Comparison of ENCODE assay signal across 8 cellular contexts in the genomic region with DNA sequence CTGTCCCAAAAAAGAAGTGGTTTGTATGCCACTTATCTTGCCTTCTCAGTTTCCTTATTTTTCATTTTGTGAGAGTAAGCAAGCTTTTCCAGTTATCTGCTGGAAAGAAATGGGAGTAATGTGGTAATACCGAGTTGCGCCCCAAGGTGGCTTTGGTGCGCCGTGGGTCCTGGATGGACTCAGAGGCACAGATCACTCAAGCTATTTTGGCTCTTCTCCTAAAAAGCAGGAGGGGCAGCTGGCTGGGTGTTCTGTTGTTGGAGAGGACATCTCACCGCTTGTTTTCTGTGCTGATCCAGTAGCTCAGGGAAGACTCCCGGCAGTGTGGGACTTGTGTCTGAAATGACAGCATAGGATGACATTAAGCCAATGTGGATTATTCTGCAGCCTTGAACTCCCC. TPM values are rescaled to one million over a fixed set of nuclear protein-coding genes. Genes with fewer than 3 reads are reported as not detected.
DNase-seq lines count a peak whose midpoint lies in the region; ATAC-seq, FAIRE-seq and TF ChIP-seq lines count a peak whose summit lies in the region.

No MANE protein-coding gene starts in this region.

- H3K9me3 Mint-ChIP-seq in activated CD8-positive, alpha-beta memory T cell treated with anti-CD3 and anti-CD28 coated beads, Interleukin-2, amount 10 ng/mL, durations not matched to agents 7 days and 5 days (ENCODE audit: low read depth): no peaks in the 10 kb centered on the region

- CTCF ChIA-PET in activated CD8-positive, alpha-beta memory T cell treated with anti-CD3 and anti-CD28 coated beads, Interleukin-2, amount 10 ng/mL, durations not matched to agents 7 days and 5 days (lab: Charles Lee): interaction anchor here (1.0 to 4.8 kb wide), 6 partner anchors 9 to 53 kb away, joined by 3 to 50 read pairs (median 9); a partner anchor contains a TSS

- peaks cover 60% of the 10 kb centered on the region for H3K4me1 Mint-ChIP-seq in activated CD8-positive, alpha-beta memory T cell treated with anti-CD3 and anti-CD28 coated beads, Interleukin-2, amount 10 ng/mL, durations not matched to agents 7 days and 5 days

- DNase-seq in activated CD8-positive, alpha-beta memory T cell treated with anti-CD3 and anti-CD28 coated beads, Interleukin-2, amount 50 U/mL, for 4 hours: peak; percentile 48
- DNase-seq in activated CD8-positive, alpha-beta memory T cell treated with anti-CD3 and anti-CD28 coated beads, Interleukin-2, amount 10 ng/mL, durations not matched to agents 7 days and 5 days: no peak
- peak; percentile 30 for DNase-seq in OCI-M1 (lab: John Stamatoyannopoulos, UW)
- peak; percentile 38 for DNase-seq in astrocyte of the spinal cord (ENCODE audit: low read depth, low spot score)
- peak; percentile 15 for DNase-seq in kidney tubule cell (ENCODE audit: low spot score)
- no peak for DNase-seq in glomerular visceral epithelial cell (ENCODE audit: extremely low spot score)
- no peak for DNase-seq in epidermal melanocyte (ENCODE audit: insufficient read length, low spot score)
- DNase-seq in urothelium cell line (ENCODE audit: low spot score): no peak

- in situ Hi-C loops in astrocyte of the spinal cord (cut with HindIII; ENCODE audit: low sequenced_read_pairs): loop anchor here (10.0 kb wide), 1 partner anchor 128 kb away; a partner anchor contains a TSS

- ATAC-seq in activated CD8-positive, alpha-beta memory T cell treated with anti-CD3 and anti-CD28 coated beads, Interleukin-2, amount 10 ng/mL, durations not matched to agents 7 days and 5 days: no peak

- FAIRE-seq in urothelium cell line (lab: Jason Lieb, UNC): no peak

- no peak overlapping the region for H3K4me3 Mint-ChIP-seq in activated CD8-positive, alpha-beta memory T cell treated with anti-CD3 and anti-CD28 coated beads, Interleukin-2, amount 10 ng/mL, durations not matched to agents 7 days and 5 days

- H3K36me3 Mint-ChIP-seq in activated CD8-positive, alpha-beta memory T cell treated with anti-CD3 and anti-CD28 coated beads, Interleukin-2, amount 10 ng/mL, durations not matched to agents 7 days and 5 days: peaks cover 55% of the 10 kb centered on the region

- H3K27ac Mint-ChIP-seq in activated CD8-positive, alpha-beta memory T cell treated with anti-CD3 and anti-CD28 coated beads, Interleukin-2, amount 10 ng/mL, durations not matched to agents 7 days and 5 days: no peak overlapping the region

- peak; percentile 55 for TF ChIP-seq CTCF in astrocyte of the spinal cord (IDR thresholded peaks at IDR 0.05; ENCODE audit: low read depth, low read length)

- H3K4me3 ChIP-seq in astrocyte of the spinal cord (ENCODE audit: low read depth, low read length): no peak overlapping the region

- H3K27me3 Mint-ChIP-seq in activated CD8-positive, alpha-beta memory T cell treated with anti-CD3 and anti-CD28 coated beads, Interleukin-2, amount 10 ng/mL, durations not matched to agents 7 days and 5 days: no peaks in the 10 kb centered on the region

RNA-seq across cellular contexts. Expression of a gene that starts 16.4 kb away (rescaled TPM):
- total RNA-seq in activated CD8-positive, alpha-beta memory T cell treated with anti-CD3 and anti-CD28 coated beads, Interleukin-2, amount 10 ng/mL, durations not matched to agents 7 days and 5 days: 10 to 100 TPM; 22.2 to 34.5 TPM

RNA-seq across cellular contexts. Expression of a gene that starts 20.8 kb away (rescaled TPM):
- total RNA-seq in activated CD8-positive, alpha-beta memory T cell treated with anti-CD3 and anti-CD28 coated beads, Interleukin-2, amount 10 ng/mL, durations not matched to agents 7 days and 5 days: 10 to 100 TPM; 58.1 to 73.7 TPM

RNA-seq across cellular contexts. Expression of a gene that starts 52.1 kb away (rescaled TPM):
- total RNA-seq in activated CD8-positive, alpha-beta memory T cell treated with anti-CD3 and anti-CD28 coated beads, Interleukin-2, amount 10 ng/mL, durations not matched to agents 7 days and 5 days: 10 to 100 TPM; 11.2 to 14.6 TPM

RNA-seq across cellular contexts. Expression of a gene that starts 52.2 kb away (rescaled TPM):
- 10 to 100 TPM; 20.6 to 24.0 TPM for total RNA-seq in activated CD8-positive, alpha-beta memory T cell treated with anti-CD3 and anti-CD28 coated beads, Interleukin-2, amount 10 ng/mL, durations not matched to agents 7 days and 5 days

RNA-seq across cellular contexts. Expression of a gene that starts 56.3 kb away (rescaled TPM):
- not detected for total RNA-seq in activated CD8-positive, alpha-beta memory T cell treated with anti-CD3 and anti-CD28 coated beads, Interleukin-2, amount 10 ng/mL, durations not matched to agents 7 days and 5 days

Comparison
In these comparisons a context has a peak if more than half of its experiments do, and no peak if none do; other contexts are left out.
1. DNase-seq: peak in activated CD8-positive, alpha-beta memory T cell treated with anti-CD3 and anti-CD28 coated beads, Interleukin-2, amount 50 U/mL, for 4 hours (single experiment), OCI-M1 (single experiment), astrocyte of the spinal cord (single experiment) and kidney tubule cell (single experiment); none in activated CD8-positive, alpha-beta memory T cell treated with anti-CD3 and anti-CD28 coated beads, Interleukin-2, amount 10 ng/mL, durations not matched to agents 7 days and 5 days (single experiment), glomerular visceral epithelial cell (single experiment), epidermal melanocyte (single experiment) and urothelium cell line (single experiment).